ENCODE assay signal across 1 cellular context in the genomic region with DNA sequence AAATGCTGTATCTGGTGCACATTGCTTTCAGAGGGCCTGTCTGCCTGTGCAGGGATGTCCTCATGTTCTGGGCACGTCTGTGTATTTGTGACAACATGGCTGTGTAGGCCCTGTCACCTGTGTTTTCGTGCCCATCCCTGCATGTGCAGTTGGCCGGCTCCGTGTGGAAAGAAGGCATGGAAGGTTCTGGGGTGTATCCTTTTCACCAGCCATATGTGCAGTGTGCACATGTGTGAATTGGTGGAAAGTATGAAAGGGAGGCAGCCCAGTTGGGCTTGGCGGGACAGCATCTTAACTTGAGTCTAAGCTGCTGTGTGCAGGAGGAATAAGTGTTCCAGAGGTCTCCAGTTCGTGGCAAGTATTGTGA.
TF ChIP-seq lines count a peak whose summit lies in the region.

No MANE protein-coding gene starts in this region.

TF ChIP-seq in H1, 55 proteins besides CTCF, POLR2A, EP300 and RAD21:
- TF ChIP-seq, protein P1, sequence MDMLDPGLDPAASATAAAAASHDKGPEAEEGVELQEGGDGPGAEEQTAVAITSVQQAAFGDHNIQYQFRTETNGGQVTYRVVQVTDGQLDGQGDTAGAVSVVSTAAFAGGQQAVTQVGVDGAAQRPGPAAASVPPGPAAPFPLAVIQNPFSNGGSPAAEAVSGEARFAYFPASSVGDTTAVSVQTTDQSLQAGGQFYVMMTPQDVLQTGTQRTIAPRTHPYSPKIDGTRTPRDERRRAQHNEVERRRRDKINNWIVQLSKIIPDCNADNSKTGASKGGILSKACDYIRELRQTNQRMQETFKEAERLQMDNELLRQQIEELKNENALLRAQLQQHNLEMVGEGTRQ (IDR thresholded peaks at IDR 0.05; ENCODE audit: low read length): no peak
- TF ChIP-seq SIN3A (conservative IDR thresholded peaks at IDR 0.05 in 1 of 2, IDR thresholded peaks at IDR 0.05 in 1 of 2; ENCODE audit: low read depth in 1 of 2, low read length in 2 of 2): no peak
- no peak for TF ChIP-seq EZH2 (IDR thresholded peaks at IDR 0.05; ENCODE audit: low read depth, low read length, severe bottlenecking)
- no peak for TF ChIP-seq CTBP2 (IDR thresholded peaks at IDR 0.05; ENCODE audit: borderline replicate concordance, insufficient read depth, insufficient read length, low read length)
- TF ChIP-seq JUND (IDR thresholded peaks at IDR 0.05; ENCODE audit: low read length): no peak
- TF ChIP-seq TEAD4 (IDR thresholded peaks at IDR 0.05; ENCODE audit: low read depth, low read length): no peak
- TF ChIP-seq, protein P2, sequence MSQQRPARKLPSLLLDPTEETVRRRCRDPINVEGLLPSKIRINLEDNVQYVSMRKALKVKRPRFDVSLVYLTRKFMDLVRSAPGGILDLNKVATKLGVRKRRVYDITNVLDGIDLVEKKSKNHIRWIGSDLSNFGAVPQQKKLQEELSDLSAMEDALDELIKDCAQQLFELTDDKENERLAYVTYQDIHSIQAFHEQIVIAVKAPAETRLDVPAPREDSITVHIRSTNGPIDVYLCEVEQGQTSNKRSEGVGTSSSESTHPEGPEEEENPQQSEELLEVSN (IDR thresholded peaks at IDR 0.05): no peak
- no peak for TF ChIP-seq KDM1A (IDR thresholded peaks at IDR 0.05; ENCODE audit: borderline replicate concordance, low read length)
- TF ChIP-seq CBX8 (IDR thresholded peaks at IDR 0.05; ENCODE audit: borderline replicate concordance, low read depth, low read length): no peak
- no peak for TF ChIP-seq YY1 (IDR thresholded peaks at IDR 0.05; ENCODE audit: low read depth, low read length)
- no peak for TF ChIP-seq CBX5 (IDR thresholded peaks at IDR 0.05; ENCODE audit: low read depth, low read length)
- no peak for TF ChIP-seq TAF7 (optimal IDR thresholded peaks at IDR 0.05; ENCODE audit: borderline replicate concordance, low read depth, low read length)
- TF ChIP-seq SP2 (IDR thresholded peaks at IDR 0.05; ENCODE audit: low read length): no peak
- no peak for TF ChIP-seq NRF1 (IDR thresholded peaks at IDR 0.05; ENCODE audit: low read depth, low read length)
- no peak for TF ChIP-seq RFX5 (IDR thresholded peaks at IDR 0.05; ENCODE audit: borderline replicate concordance, low read depth, low read length)
- no peak for TF ChIP-seq CREB1 (IDR thresholded peaks at IDR 0.05)
- TF ChIP-seq ASH2L (IDR thresholded peaks at IDR 0.05; ENCODE audit: low read length): no peak
- no peak for TF ChIP-seq BRCA1 (IDR thresholded peaks at IDR 0.05; ENCODE audit: low read depth, low read length)
- TF ChIP-seq SIX5 (IDR thresholded peaks at IDR 0.05; ENCODE audit: low read depth, low read length): no peak
- no peak for TF ChIP-seq BACH1 (IDR thresholded peaks at IDR 0.05; ENCODE audit: low read length)
